In the genomic region with DNA sequence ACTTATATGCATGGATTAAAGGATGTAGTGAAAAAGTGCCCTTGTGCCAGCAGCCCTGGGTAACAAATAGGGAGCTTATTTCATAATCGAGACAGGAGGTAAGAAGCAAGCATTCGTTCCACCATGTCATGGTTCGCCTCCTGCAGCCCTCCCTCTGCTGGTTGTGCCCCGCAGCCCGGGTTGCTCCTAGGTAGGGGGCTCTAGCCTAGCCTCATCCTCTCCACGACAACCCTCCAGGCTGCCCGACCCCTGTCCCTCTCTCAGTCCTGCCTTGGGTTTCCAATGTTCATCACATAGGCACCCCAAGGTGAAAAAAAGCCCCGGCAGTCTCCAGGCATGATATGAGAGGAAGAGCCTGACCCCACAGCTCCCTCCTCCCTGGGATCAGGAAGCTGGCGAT, we compare ENCODE assay signal across 8 cellular contexts.
"Had no signal": no experiment of that assay in that cellular context is flagged by ENCODE, and none has a peak within 500 bp of the region (broad histone marks: within the 10 kb centered on the region; RNA-seq: fewer than 3 reads in every experiment).

No MANE protein-coding gene starts in this region.

- H3K27ac ChIP-seq: HL-60, KMS-11 had no signal

- H3K4me3 Mint-ChIP-seq: IgD-negative memory B cell had no signal

- H3K9ac ChIP-seq: KMS-11 had no signal

- H3K27ac Mint-ChIP-seq: IgD-negative memory B cell had no signal

- H3K4me2 ChIP-seq: KMS-11 had no signal

- DNase-seq: GOT3, HCEC 1CT, KBM-7 had no signal

- H3K36me3 Mint-ChIP-seq: IgD-negative memory B cell had no signal

- FAIRE-seq: H54, HepG2 had no signal

- H3K27me3 Mint-ChIP-seq: IgD-negative memory B cell had no signal
